ENCODE assay signal across 8 cellular contexts in the genomic region with DNA sequence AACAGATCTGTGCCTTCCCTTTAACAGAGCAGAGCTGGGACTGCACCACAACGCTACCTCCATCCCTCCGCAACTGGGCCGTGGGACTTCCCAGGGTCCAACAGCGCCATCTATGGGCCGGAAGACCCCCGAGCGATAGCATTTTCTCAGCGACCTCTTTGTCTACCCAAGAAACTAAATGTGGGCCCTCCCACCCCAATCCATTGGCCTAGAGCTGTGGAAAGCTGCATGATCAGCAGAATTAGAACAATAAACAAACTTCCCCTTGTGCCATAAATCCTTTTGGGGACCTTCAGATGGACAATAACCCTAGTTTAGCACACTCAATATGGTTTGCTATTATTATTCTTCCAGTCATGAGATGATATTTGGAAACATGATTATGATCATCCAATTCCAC.
A peak's percentile ranks its signal among the peaks of the same experiment; 100 is the strongest.
DNase-seq lines count a peak whose midpoint lies in the region; ATAC-seq, FAIRE-seq and TF ChIP-seq lines count a peak whose summit lies in the region.

No MANE protein-coding gene starts in this region.

- peaks cover 0 to 7% (median 0%) of the 10 kb centered on the region in 45 donors for H3K27me3 ChIP-seq in dorsolateral prefrontal cortex
- H3K27me3 ChIP-seq in small intestine (ENCODE audit: control insufficient read depth in 2 of 2, insufficient read depth in 2 of 2, low read length in 2 of 2) = peaks cover 0 to 1% of the 10 kb centered on the region in 2 donors

- no peaks in the 10 kb centered on the region for H3K36me3 ChIP-seq in small intestine (ENCODE audit: control insufficient read depth in 2 of 2, insufficient read depth in 2 of 2, low read length in 2 of 2)

- TF ChIP-seq CTCF in AG09319 (IDR thresholded peaks at IDR 0.05; ENCODE audit: low read depth, low read length) (peak; percentile 34), dorsolateral prefrontal cortex (IDR thresholded peaks at IDR 0.05 in 54 of 56, conservative IDR thresholded peaks at IDR 0.05 in 2 of 56; ENCODE audit: low read depth in 1 of 56, partially characterized antibody in 56 of 56) (peak in 44 of 56 donors; percentile 12 to 51 (median 33))

- DNase-seq in AG09319 (ENCODE audit: extremely low read depth, low read depth) (no peak), GM12892 (ENCODE audit: insufficient read length) (peak; percentile 31), HUDEP-2 (lab: John Stamatoyannopoulos, UW; ENCODE audit: unreplicated experiment in 76 of 76) (peak in 55 of 76 experiments; percentile 1 to 56 (median 20)), T follicular helper cell (ENCODE audit: low read depth) (peak; percentile 0), dorsolateral prefrontal cortex (peak in 2 of 10 donors; percentile 17 to 47), small intestine (peak; percentile 1), NCI-H510A treated with DMSO at 0.1 percent for 48 hours (lab: John Stamatoyannopoulos, UW) (no peak)

- WGBS in small intestine, 3 donors = 14 to 18% (median 16%) methylated on average over 8 of the region's 8 CpGs

- H3K4me3 ChIP-seq in dorsolateral prefrontal cortex (no peak overlapping the region), small intestine (ENCODE audit: low read depth in 1 of 2, low read length in 2 of 2) (no peak overlapping the region)

- no peaks in the 10 kb centered on the region for H3K9me3 ChIP-seq in small intestine (ENCODE audit: control insufficient read depth, low read depth)

- FAIRE-seq in GM12892 (lab: Jason Lieb, UNC) (no peak), small intestine (lab: Jason Lieb, UNC) (no peak)

- intact Hi-C loops in dorsolateral prefrontal cortex (cut with DNase I) = no loop called here

- H3K4me1 ChIP-seq in small intestine (ENCODE audit: control insufficient read depth in 2 of 2, insufficient read depth in 1 of 2, low read depth in 1 of 2, low read length in 1 of 2) = no peaks in the 10 kb centered on the region

- no peak for ATAC-seq in GM18873 (IDR thresholded peaks at IDR 0.05; ENCODE audit: low FRiP score, unreplicated experiment)

- H3K27ac ChIP-seq in dorsolateral prefrontal cortex = no peak overlapping the region
- H3K27ac ChIP-seq in small intestine (ENCODE audit: low read depth in 1 of 2, low read length in 1 of 2) = no peak overlapping the region

- no peak for TF ChIP-seq POLR2A in GM12892 (IDR thresholded peaks at IDR 0.05; ENCODE audit: low read depth, low read length)

Comparison
In these comparisons a context has a peak if more than half of its experiments do, and no peak if none do; other contexts are left out.
1. DNase-seq: peak in GM12892 (single experiment), HUDEP-2 (55 of 76), T follicular helper cell (single experiment) and small intestine (single experiment); none in AG09319 (single experiment) and NCI-H510A treated with DMSO at 0.1 percent for 48 hours (single experiment).